12 cellular contexts compared by ENCODE assay signal in the genomic region with DNA sequence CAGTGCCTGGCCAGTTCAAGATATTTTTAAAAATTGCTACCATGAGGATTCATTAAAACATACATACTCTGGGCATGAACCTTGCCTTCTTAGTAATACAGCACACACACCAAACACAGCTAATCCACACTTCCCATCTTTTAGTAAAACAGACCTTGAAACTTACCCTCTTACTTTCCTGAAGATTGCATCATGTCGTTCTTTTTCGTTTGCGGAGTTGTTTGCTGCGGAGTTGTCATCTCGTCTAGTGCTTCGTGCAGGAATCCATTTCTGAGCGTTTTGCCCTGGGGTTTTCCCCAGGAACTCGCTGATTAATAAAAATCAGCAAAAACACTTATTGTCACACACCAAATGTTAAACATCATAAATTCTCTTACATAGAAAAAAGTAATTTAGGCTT. TPM values are rescaled to one million over a fixed set of nuclear protein-coding genes. Genes with fewer than 3 reads are reported as not detected.
DNase-seq lines count a peak whose midpoint lies in the region; ATAC-seq lines count a peak whose summit lies in the region.
"Had no signal": no experiment of that assay in that cellular context is flagged by ENCODE, and none has a peak within 500 bp of the region (broad histone marks: within the 10 kb centered on the region; RNA-seq: fewer than 3 reads in every experiment).

No MANE protein-coding gene starts in this region.

- no peak overlapping the region for H2BK5ac ChIP-seq in mesendoderm (ENCODE audit: low read length)

- no peak overlapping the region for H3K23ac ChIP-seq in mesendoderm (ENCODE audit: low read length)

- no peak overlapping the region for H4K8ac ChIP-seq in mesendoderm (ENCODE audit: low read depth, low read length)

- no peak overlapping the region for H2BK120ac ChIP-seq in mesendoderm (ENCODE audit: low read depth, low read length)

- H2BK15ac ChIP-seq in mesendoderm (replicated peaks; ENCODE audit: low read depth), result no peak overlapping the region

- peak overlapping the region; percentile 72 for H3K4me3 Mint-ChIP-seq in stimulated activated naive CD8-positive, alpha-beta T cell treated with anti-CD3 and anti-CD28 coated beads, Interleukin-15, Interleukin-2, amounts not matched to agents 100 ng/mL and 50 ng/mL, for 24 hours

- DNase-seq in stimulated activated naive CD8-positive, alpha-beta T cell treated with anti-CD3 and anti-CD28 coated beads, Interleukin-15, Interleukin-2, amounts not matched to agents 100 U/mL and 50 U/mL, for 24 hours, result no peak
- no peak for DNase-seq in activated naive CD4-positive, alpha-beta T cell treated with anti-CD3 and anti-CD28 coated beads, Interleukin-2, amount 50 U/mL, for 72 hours (ENCODE audit: low spot score in 2 of 2)
- DNase-seq in mesendoderm, result no peak
- DNase-seq in SKM-1 (lab: John Stamatoyannopoulos, UW; ENCODE audit: unreplicated experiment), result no peak
- no peak for DNase-seq in stimulated activated CD4-positive, alpha-beta T cell treated with anti-CD3 and anti-CD28 coated beads, Interleukin-4, amount 100 ng/mL, for 4 hours
- no peak for DNase-seq in NCI-H1417 (lab: John Stamatoyannopoulos, UW)
- no peak for DNase-seq in retina
- DNase-seq: brain microvascular endothelial cell; Calu3; NCI-H1048; NK-92 treated with Interleukin-12 subunit alpha and Interleukin-12 subunit beta, amount 100 ng/mL, for 24 hours had no signal

- H3K79me1 ChIP-seq in mesendoderm (ENCODE audit: low read length), result peaks cover 17% of the 10 kb centered on the region

- no peak for ATAC-seq in stimulated activated naive CD8-positive, alpha-beta T cell treated with anti-CD3 and anti-CD28 coated beads, Interleukin-15, Interleukin-2, amounts not matched to agents 100 U/mL and 50 U/mL, for 24 hours
- no peak for ATAC-seq in activated naive CD4-positive, alpha-beta T cell treated with anti-CD3 and anti-CD28 coated beads, Interleukin-2, amount 50 U/mL, for 72 hours

- H4K5ac ChIP-seq in mesendoderm (ENCODE audit: low read length), result no peak overlapping the region

- H2AK5ac ChIP-seq in mesendoderm (ENCODE audit: low read length), result no peak overlapping the region

- peaks cover 30% of the 10 kb centered on the region for H3K79me2 ChIP-seq in mesendoderm (ENCODE audit: control insufficient read depth, insufficient read depth, low read length)

- no peak overlapping the region for H3K27ac ChIP-seq in mesendoderm (ENCODE audit: low read depth, low read length)
- H3K27ac ChIP-seq: brain microvascular endothelial cell had no signal

- H3K4me3 ChIP-seq in mesendoderm (ENCODE audit: low read length), result no peak overlapping the region

- no peaks in the 10 kb centered on the region for H3K27me3 ChIP-seq in mesendoderm (ENCODE audit: insufficient read depth, low read length, poor library complexity)
- H3K27me3 ChIP-seq: brain microvascular endothelial cell had no signal

- H3K4ac ChIP-seq in mesendoderm (ENCODE audit: low read depth, low read length), result no peak overlapping the region

- no peaks in the 10 kb centered on the region for H3K27me3 Mint-ChIP-seq in stimulated activated naive CD8-positive, alpha-beta T cell treated with anti-CD3 and anti-CD28 coated beads, Interleukin-15, Interleukin-2, amounts not matched to agents 100 ng/mL and 50 ng/mL, for 24 hours

- H3K56ac ChIP-seq in mesendoderm (ENCODE audit: low read length), result no peak overlapping the region

- peaks cover 76% of the 10 kb centered on the region for H3K4me1 Mint-ChIP-seq in stimulated activated naive CD8-positive, alpha-beta T cell treated with anti-CD3 and anti-CD28 coated beads, Interleukin-15, Interleukin-2, amounts not matched to agents 100 ng/mL and 50 ng/mL, for 24 hours (ENCODE audit: low read depth)

- H3K27ac Mint-ChIP-seq in stimulated activated naive CD8-positive, alpha-beta T cell treated with anti-CD3 and anti-CD28 coated beads, Interleukin-15, Interleukin-2, amounts not matched to agents 100 ng/mL and 50 ng/mL, for 24 hours, result peak overlapping the region; percentile 98
- H3K27ac Mint-ChIP-seq in activated naive CD4-positive, alpha-beta T cell treated with anti-CD3 and anti-CD28 coated beads, Interleukin-2, amount 50 U/mL, for 72 hours, result peak overlapping the region; percentile 82 to 94

- H3K36me3 Mint-ChIP-seq in stimulated activated naive CD8-positive, alpha-beta T cell treated with anti-CD3 and anti-CD28 coated beads, Interleukin-15, Interleukin-2, amounts not matched to agents 100 ng/mL and 50 ng/mL, for 24 hours (ENCODE audit: low read depth), result peaks cover 76% of the 10 kb centered on the region
- peaks cover 66 to 81% of the 10 kb centered on the region in 2 donors for H3K36me3 Mint-ChIP-seq in activated naive CD4-positive, alpha-beta T cell treated with anti-CD3 and anti-CD28 coated beads, Interleukin-2, amount 50 U/mL, for 72 hours

- H3K36me3 ChIP-seq in mesendoderm (ENCODE audit: control insufficient read depth, insufficient read depth, low read length), result peaks cover 27% of the 10 kb centered on the region

- H3K9me3 Mint-ChIP-seq in stimulated activated naive CD8-positive, alpha-beta T cell treated with anti-CD3 and anti-CD28 coated beads, Interleukin-15, Interleukin-2, amounts not matched to agents 100 ng/mL and 50 ng/mL, for 24 hours, result no peaks in the 10 kb centered on the region
- H3K9me3 Mint-ChIP-seq in activated naive CD4-positive, alpha-beta T cell treated with anti-CD3 and anti-CD28 coated beads, Interleukin-2, amount 50 U/mL, for 72 hours, result no peaks in the 10 kb centered on the region

- H3K18ac ChIP-seq in mesendoderm (ENCODE audit: low read length), result no peak overlapping the region

- WGBS in mesendoderm (ENCODE audit: extremely low coverage, insufficient coverage, low lambda C conversion rate), result no CpG with 5 or more reads among the region's 8 CpGs

- H3K4me1 ChIP-seq in mesendoderm (ENCODE audit: control insufficient read depth, low read depth, low read length), result no peaks in the 10 kb centered on the region

- H3K9ac ChIP-seq in mesendoderm (ENCODE audit: low read length), result peak overlapping the region; percentile 38

- peak overlapping the region; percentile 7 for H3K4me2 ChIP-seq in mesendoderm (ENCODE audit: low read length)

RNA-seq across cellular contexts. Expression of a gene that starts 3.0 kb away (rescaled TPM):
- total RNA-seq in activated naive CD4-positive, alpha-beta T cell treated with anti-CD3 and anti-CD28 coated beads, Interleukin-2, amount 50 U/mL, for 72 hours, result 100 to 1,000 TPM; 462 to 846 TPM
- 1,021 TPM for polyA plus RNA-seq in mesendoderm (2013, experiment 1 of 2)
- 1,034 TPM for polyA plus RNA-seq in mesendoderm (2013, experiment 2 of 2)

RNA-seq across cellular contexts. Expression of a gene that starts 52.1 kb away (rescaled TPM):
- total RNA-seq in activated naive CD4-positive, alpha-beta T cell treated with anti-CD3 and anti-CD28 coated beads, Interleukin-2, amount 50 U/mL, for 72 hours, result 10 to 100 TPM; 41.2 to 43.6 TPM
- polyA plus RNA-seq in mesendoderm (2013, experiment 1 of 2), result 35.8 TPM
- 35.5 TPM for polyA plus RNA-seq in mesendoderm (2013, experiment 2 of 2)

RNA-seq across cellular contexts. Expression of a gene that starts 54.7 kb away (rescaled TPM):
- 10 to 100 TPM; 23.9 to 43.6 TPM for total RNA-seq in activated naive CD4-positive, alpha-beta T cell treated with anti-CD3 and anti-CD28 coated beads, Interleukin-2, amount 50 U/mL, for 72 hours
- 26.4 TPM for polyA plus RNA-seq in mesendoderm (2013, experiment 1 of 2)
- 26.8 TPM for polyA plus RNA-seq in mesendoderm (2013, experiment 2 of 2)
